Comparison of ENCODE assay signal across 12 cellular contexts in genomic region chr16:24507959-24508358, GRCh38. TPM values are rescaled to one million over a fixed set of nuclear protein-coding genes. Genes with fewer than 3 reads are reported as not detected.
DNase-seq lines count a peak whose midpoint lies in the region; ATAC-seq, FAIRE-seq and TF ChIP-seq lines count a peak whose summit lies in the region.
"Had no signal": no experiment of that assay in that cellular context is flagged by ENCODE, and none has a peak within 500 bp of the region (broad histone marks: within the 10 kb centered on the region; RNA-seq: fewer than 3 reads in every experiment).

No MANE protein-coding gene starts in this region.

- no peak for ATAC-seq in K562
- ATAC-seq: A549; CD8-positive, alpha-beta T cell had no signal

- H3K9ac ChIP-seq in K562 (ENCODE audit: insufficient read depth in 1 of 2, low read depth in 2 of 2, low read length in 2 of 2) = no peak overlapping the region

- no peak for TF ChIP-seq EP300 in K562 (IDR thresholded peaks at IDR 0.05; ENCODE audit: low read length)

- TF ChIP-seq RAD21 in K562 (CRISPR knock-in tag; conservative IDR thresholded peaks at IDR 0.05 in 1 of 2, IDR thresholded peaks at IDR 0.05 in 1 of 2) = no peak

- no peak for TF ChIP-seq CTCF in K562 (IDR thresholded peaks at IDR 0.05 in 2 of 3, conservative IDR thresholded peaks at IDR 0.05 in 1 of 3; ENCODE audit: insufficient read depth in 2 of 3, low read depth in 1 of 3, low read length in 3 of 3)

- H3K36me3 ChIP-seq in K562 (ENCODE audit: control insufficient read depth, insufficient read depth, low read length) = no peaks in the 10 kb centered on the region

- FAIRE-seq in K562 (lab: Jason Lieb, UNC) = no peak
- FAIRE-seq: A549, GM19239 had no signal

- CTCF ChIA-PET in K562 (lab: Yijun Ruan, JAX; ENCODE audit: low intra/inter-chr PET ratio) = no interaction called here

- H3K27me3 ChIP-seq in K562 (ENCODE audit: control insufficient read depth in 2 of 2, insufficient read depth in 2 of 2, low read length in 2 of 2) = peaks cover 3 to 17% of the 10 kb centered on the region in 2 experiments; a peak in 2 of 5 replicates

- H3K9me3 ChIP-seq in K562 (replicated peaks; ENCODE audit: control insufficient read depth, insufficient read depth, low read depth, low read length) = no peaks in the 10 kb centered on the region; the same call in 1 of the 2 replicates
- H3K9me3 ChIP-seq: A549 had no signal

- no TSS peak for BruUV-seq in K562 (replicated peaks; lab: Mats Ljungman, UMichigan)

- no peaks in the 10 kb centered on the region for H4K20me1 ChIP-seq in K562 (replicated peaks; ENCODE audit: control insufficient read depth, insufficient read depth, low read length)

- POLR2A ChIA-PET in K562 (lab: Yijun Ruan, JAX) = no interaction called here

- peak; percentile 31 for DNase-seq in LHCN-M2 (ENCODE audit: low read depth)
- DNase-seq in NCI-H69 (lab: John Stamatoyannopoulos, UW) = peak; percentile 64
- DNase-seq in K562 (ENCODE audit: extremely low read depth in 1 of 4, low spot score in 3 of 4) = no peak
- no peak for DNase-seq in T-helper 1 cell
- DNase-seq in DMS53 treated with DMSO at 0.1 percent for 48 hours (lab: John Stamatoyannopoulos, UW; ENCODE audit: unreplicated experiment) = no peak
- no peak for DNase-seq in HPDE6-E6E7 (ENCODE audit: extremely low spot score)
- DNase-seq: CD8-positive, alpha-beta T cell; COR-L47; GF-D8 had no signal

- H3K4me1 ChIP-seq in K562 (replicated peaks in 1 of 2; ENCODE audit: control insufficient read depth in 2 of 2, insufficient read depth in 2 of 2, low read length in 2 of 2) = peaks cover 6 to 9% of the 10 kb centered on the region in 2 experiments; a peak in 3 of 5 replicates
- H3K4me1 ChIP-seq: A549 had no signal

- no peak overlapping the region for H3K27ac ChIP-seq in K562 (ENCODE audit: extremely low read depth, low read depth, low read length)
- H3K27ac ChIP-seq: A549, HL-60 had no signal

- no peak overlapping the region for H3K4me2 ChIP-seq in K562 (ENCODE audit: insufficient read depth, low read length)
- H3K4me2 ChIP-seq: A549 had no signal

- H2AFZ ChIP-seq in K562 (ENCODE audit: low read depth, low read length) = no peak overlapping the region

- H3K79me2 ChIP-seq in K562 (ENCODE audit: control insufficient read depth, insufficient read depth, low read length) = no peaks in the 10 kb centered on the region

- intact Hi-C loops in K562 (cut with micrococcal nuclease) = loop anchor here (10.0 kb wide), 1 partner anchor 773 kb away; no protein-coding TSS in a partner anchor

- in situ Hi-C loops in K562 (cut with MboI) = loop anchor here (10.0 kb wide), 1 partner anchor 773 kb away; no protein-coding TSS in a partner anchor

- WGBS in K562 (ENCODE audit: insufficient coverage, low coverage, missing lambda C conversion rate) = 31% methylated on average over 5 of the region's 5 CpGs

- no peaks in the 10 kb centered on the region for H3K9me1 ChIP-seq in K562 (ENCODE audit: control insufficient read depth, insufficient read depth, low read length)

- H3K4me3 ChIP-seq in K562 = no peak overlapping the region
- H3K4me3 ChIP-seq: A549 had no signal

- TF ChIP-seq POLR2A in K562 (conservative IDR thresholded peaks at IDR 0.05) = no peak

TF ChIP-seq in K562, 482 proteins besides CTCF, POLR2A, EP300 and RAD21:
- TF ChIP-seq FOXA3 (CRISPR knock-in tag; conservative IDR thresholded peaks at IDR 0.05 in 1 of 2, IDR thresholded peaks at IDR 0.05 in 1 of 2) (no peak), ZNF707 (CRISPR knock-in tag; conservative IDR thresholded peaks at IDR 0.05) (peak; percentile 86), ZNF318 (IDR thresholded peaks at IDR 0.05; ENCODE audit: borderline replicate concordance in 1 of 2, low read depth in 1 of 2) (no peak)
TF ChIP-seq in K562: peak in this region for 1.

RNA-seq across cellular contexts. Expression of gene RBBP6, which starts 31.4 kb away (rescaled TPM):
- 26.0 and 35.3 TPM in 2 replicates for total RNA-seq in LHCN-M2 (2014; rRNA removed)
- 7.8 TPM for polyA plus RNA-seq in LHCN-M2 (2012)
- total RNA-seq in K562 (2011; cell fraction: chromatin; rRNA removed; ENCODE audit: low replicate concordance) = 112 and 269 TPM in 2 replicates
- total RNA-seq in K562 (2011; cell fraction: nucleolus; rRNA removed) = 67.9 and 77.8 TPM in 2 replicates
- total RNA-seq in K562 (2011; cell fraction: nucleoplasm; rRNA removed) = 144 and 226 TPM in 2 replicates
- total RNA-seq in K562 (2014; rRNA removed) = 19.2 and 24.5 TPM in 2 replicates
- 40.2 and 43.0 TPM in 2 replicates for total RNA-seq in K562 (2014; rRNA removed; fragmentation: Illumina TruSeq; extraction: Trizol)
- total RNA-seq in K562 (2015; rRNA removed; fragmentation: Illumina TruSeq; extraction: Trizol) = 42.5 and 42.7 TPM in 2 replicates
- total RNA-seq in K562 (2021) = 61.0 and 63.4 TPM in 2 replicates
- polyA plus RNA-seq in K562 (2011; rRNA removed) = 73.5 and 76.6 TPM in 2 replicates
- 14.9 and 20.6 TPM in 2 replicates for polyA plus RNA-seq in K562 (2011; cell fraction: cytosol; rRNA removed)
- 105 and 129 TPM in 2 replicates for polyA plus RNA-seq in K562 (2011; cell fraction: nucleus; rRNA removed)
- polyA plus RNA-seq in K562 (2012) = 36.1 and 39.9 TPM in 2 replicates
- polyA plus RNA-seq in K562 (2014; fragmentation: Illumina TruSeq; extraction: Trizol) = 45.4 and 57.2 TPM in 2 replicates
- 10 to 100 TPM; 21.9 to 25.6 TPM for polyA plus RNA-seq in K562 (2014; fragmentation: Nextera tagmentation; extraction: Ambion mirVana)
- 53.5 and 58.1 TPM in 2 replicates for polyA plus RNA-seq in K562 (2014; rRNA removed)
- 81.8 and 106 TPM in 2 replicates for polyA minus RNA-seq in K562 (2011; rRNA and poly(A)+ RNA removed)
- 21.7 and 24.2 TPM in 2 replicates for polyA minus RNA-seq in K562 (2011; cell fraction: cytosol; rRNA and poly(A)+ RNA removed)
- 92.5 and 164 TPM in 2 replicates for polyA minus RNA-seq in K562 (2011; cell fraction: nucleus; rRNA and poly(A)+ RNA removed)

Comparison
In these comparisons a context has a peak if more than half of its experiments do, and no peak if none do; other contexts are left out.
1. DNase-seq: peak in LHCN-M2 (single experiment) and NCI-H69 (single experiment); none in K562 (0 of 4), T-helper 1 cell (0 of 5), DMS53 treated with DMSO at 0.1 percent for 48 hours (single experiment) and HPDE6-E6E7 (single experiment).